ENCODE assay signal across 9 cellular contexts in the genomic region with DNA sequence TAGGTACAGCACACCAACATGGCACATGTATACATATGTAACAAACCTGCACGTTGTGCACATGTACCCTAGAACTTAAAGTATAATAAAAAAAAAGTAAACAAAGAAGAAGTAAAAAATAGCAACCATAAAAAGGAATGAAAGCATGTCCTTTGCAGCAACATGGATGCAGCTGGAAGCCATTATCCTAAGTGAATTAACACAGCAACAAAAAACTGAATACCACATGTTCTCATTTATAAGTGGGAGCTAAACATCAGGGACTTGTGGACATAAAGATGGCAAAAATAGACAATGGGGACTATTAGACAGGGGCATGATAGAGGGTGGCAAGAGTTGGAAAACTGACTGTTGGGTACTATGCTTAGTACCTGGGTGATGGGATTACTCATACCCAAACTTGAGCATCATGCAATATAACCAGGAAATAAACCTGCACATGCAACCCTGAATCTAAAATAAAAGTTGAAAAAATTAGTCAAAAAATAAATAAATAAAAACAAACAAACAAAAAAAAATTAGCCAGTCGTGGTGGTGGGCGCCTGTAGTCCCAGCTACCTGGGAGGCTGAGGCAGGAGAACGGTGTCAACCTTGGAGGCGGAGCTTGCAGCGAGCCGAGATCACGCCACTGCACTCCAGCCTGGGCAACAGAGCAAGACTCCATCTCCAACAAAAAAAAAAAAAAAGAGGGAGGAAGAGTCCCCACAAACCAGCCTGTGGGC. TPM values are rescaled to one million over a fixed set of nuclear protein-coding genes. Genes with fewer than 3 reads are reported as not detected.
DNase-seq lines count a peak whose midpoint lies in the region; ATAC-seq and TF ChIP-seq lines count a peak whose summit lies in the region.
"Not testable (repeated sequence)": the region's sequence is repeated elsewhere in the genome, so short reads cannot be mapped to it uniquely, and the experiment has no call there.
"Had no signal": no experiment of that assay in that cellular context is flagged by ENCODE, and none has a peak within 500 bp of the region (broad histone marks: within the 10 kb centered on the region; RNA-seq: fewer than 3 reads in every experiment).

No MANE protein-coding gene starts in this region.

- H3K36me3 ChIP-seq in GM23248 (ENCODE audit: low read depth); colonic mucosa; mucosa of rectum (ENCODE audit: control insufficient read depth in 2 of 2, insufficient read depth in 2 of 2, low read length in 2 of 2); gastrocnemius medialis; vagina: not testable (repeated sequence)

- H3K4me3 Mint-ChIP-seq in activated CD8-positive, alpha-beta T cell treated with anti-CD3 and anti-CD28 coated beads, Interleukin-2, amount 10 ng/mL, durations not matched to agents 7 days and 5 days: not testable (repeated sequence)

- H4K20me1 ChIP-seq in GM23248 (ENCODE audit: insufficient read depth): peaks cover 62% of the 10 kb centered on the region

- H3K4me1 Mint-ChIP-seq in activated CD8-positive, alpha-beta T cell treated with anti-CD3 and anti-CD28 coated beads, Interleukin-2, amount 10 ng/mL, durations not matched to agents 7 days and 5 days (ENCODE audit: low read depth): peaks cover 54% of the 10 kb centered on the region

- not testable (repeated sequence) for DNase-seq in GM23248; activated CD8-positive, alpha-beta T cell treated with anti-CD3 and anti-CD28 coated beads, Interleukin-2, amount 10 ng/mL, durations not matched to agents 7 days and 5 days; colonic mucosa; foreskin keratinocyte; gastrocnemius medialis; vagina (ENCODE audit: extremely low spot score in 2 of 2)
- DNase-seq in RPMI7951 (ENCODE audit: low read depth): peak; percentile 15

- H3K4me3 ChIP-seq in GM23248 (peak overlapping the region; percentile 18; the same call in 1 of the 2 replicates), vagina (peak overlapping the region in 1 of 2 donors; percentile 13)
- not testable (repeated sequence) for H3K4me3 ChIP-seq in colonic mucosa; mucosa of rectum (ENCODE audit: low read length in 2 of 2); gastrocnemius medialis

- WGBS in GM23248 (ENCODE audit: low coverage in 1 of 2, low lambda C conversion rate in 2 of 2, missing lambda C conversion rate in 2 of 2), 2 experiments: 47 to 55% methylated on average over 8 of the region's 8 CpGs

- TF ChIP-seq POLR2A in gastrocnemius medialis (IDR thresholded peaks at IDR 0.05); vagina (IDR thresholded peaks at IDR 0.05): not testable (repeated sequence)

- H3K36me3 Mint-ChIP-seq in activated CD8-positive, alpha-beta T cell treated with anti-CD3 and anti-CD28 coated beads, Interleukin-2, amount 10 ng/mL, durations not matched to agents 7 days and 5 days (ENCODE audit: low read depth): peaks cover 25% of the 10 kb centered on the region

- POLR2A ChIA-PET in activated CD8-positive, alpha-beta T cell treated with anti-CD3 and anti-CD28 coated beads, Interleukin-2, amount 10 ng/mL, durations not matched to agents 7 days and 5 days (lab: Charles Lee): not testable (repeated sequence)

- H3K4me2 ChIP-seq in GM23248 (ENCODE audit: unreplicated experiment): peak overlapping the region; percentile 75

- not testable (repeated sequence) for H3K27me3 ChIP-seq in GM23248 (replicated peaks; ENCODE audit: insufficient read depth); colonic mucosa; foreskin keratinocyte; mucosa of rectum (ENCODE audit: control insufficient read depth in 2 of 2, insufficient read depth in 2 of 2, low read length in 2 of 2); gastrocnemius medialis; vagina

- peak overlapping the region; percentile 52 for H3K27ac Mint-ChIP-seq in activated CD8-positive, alpha-beta T cell treated with anti-CD3 and anti-CD28 coated beads, Interleukin-2, amount 10 ng/mL, durations not matched to agents 7 days and 5 days

- intact Hi-C loops in colonic mucosa (cut with DNase I): loop anchor here (10.0 kb wide), 1 partner anchor 45 kb away; no protein-coding TSS in a partner anchor
- intact Hi-C loops in gastrocnemius medialis (cut with DNase I; ENCODE audit: low total_unique reads): loop anchor here (5.0 kb wide), 1 partner anchor 32 kb away; the partner anchor contains the start of gene GNB1
- intact Hi-C loops in vagina (cut with DNase I): loop anchor here (2.0 kb wide), 1 partner anchor 31 kb away; the partner anchor contains the start of gene GNB1

- H3K9ac ChIP-seq in GM23248: peak overlapping the region; percentile 67
- not testable (repeated sequence) for H3K9ac ChIP-seq in colonic mucosa (ENCODE audit: low read depth in 2 of 2, low read length in 2 of 2)
- peak overlapping the region in 1 of 2 donors; percentile 48 for H3K9ac ChIP-seq in mucosa of rectum (ENCODE audit: low read depth in 1 of 2, low read length in 2 of 2)

- peaks cover 68% of the 10 kb centered on the region for H3K4me1 ChIP-seq in GM23248 (ENCODE audit: insufficient read depth)
- peaks cover 20% of the 10 kb centered on the region for H3K4me1 ChIP-seq in colonic mucosa
- H3K4me1 ChIP-seq in foreskin keratinocyte: peaks cover 24% of the 10 kb centered on the region
- peaks cover 40 to 41% of the 10 kb centered on the region in 2 donors for H3K4me1 ChIP-seq in mucosa of rectum (ENCODE audit: control insufficient read depth in 2 of 2, insufficient read depth in 2 of 2, low read length in 2 of 2)
- H3K4me1 ChIP-seq in gastrocnemius medialis: peaks cover 61 to 64% of the 10 kb centered on the region in 2 donors
- peaks cover 89% of the 10 kb centered on the region for H3K4me1 ChIP-seq in vagina

- not testable (repeated sequence) for ATAC-seq in activated CD8-positive, alpha-beta T cell treated with anti-CD3 and anti-CD28 coated beads, Interleukin-2, amount 10 ng/mL, durations not matched to agents 7 days and 5 days; gastrocnemius medialis
- peak; percentile 41 for ATAC-seq in foreskin keratinocyte

- not testable (repeated sequence) for H3K27me3 Mint-ChIP-seq in activated CD8-positive, alpha-beta T cell treated with anti-CD3 and anti-CD28 coated beads, Interleukin-2, amount 10 ng/mL, durations not matched to agents 7 days and 5 days (ENCODE audit: low read depth)

- H3K9me2 ChIP-seq in GM23248 (ENCODE audit: insufficient read depth): not testable (repeated sequence)

- H3K79me2 ChIP-seq in GM23248 (ENCODE audit: insufficient read depth): peaks cover 100% of the 10 kb centered on the region

- H3K9me3 Mint-ChIP-seq in activated CD8-positive, alpha-beta T cell treated with anti-CD3 and anti-CD28 coated beads, Interleukin-2, amount 10 ng/mL, durations not matched to agents 7 days and 5 days (ENCODE audit: insufficient read depth): not testable (repeated sequence)

- peaks cover 59% of the 10 kb centered on the region for H3F3A ChIP-seq in GM23248 (ENCODE audit: insufficient read depth)

- CTCF ChIA-PET in activated CD8-positive, alpha-beta T cell treated with anti-CD3 and anti-CD28 coated beads, Interleukin-2, amount 10 ng/mL, durations not matched to agents 7 days and 5 days (lab: Charles Lee): not testable (repeated sequence)

- not testable (repeated sequence) for TF ChIP-seq CTCF in colonic mucosa (IDR thresholded peaks at IDR 0.05); foreskin keratinocyte (conservative IDR thresholded peaks at IDR 0.05); gastrocnemius medialis (IDR thresholded peaks at IDR 0.05 in 4 of 5, conservative IDR thresholded peaks at IDR 0.05 in 1 of 5); vagina (IDR thresholded peaks at IDR 0.05)

- H3K27ac ChIP-seq in GM23248: peak overlapping the region; percentile 86
- peak overlapping the region; percentile 83 for H3K27ac ChIP-seq in colonic mucosa
- H3K27ac ChIP-seq in foreskin keratinocyte: not testable (repeated sequence)
- peak overlapping the region; percentile 0 to 78 for H3K27ac ChIP-seq in mucosa of rectum (ENCODE audit: low read depth in 2 of 2, low read length in 2 of 2)
- peak overlapping the region; percentile 67 to 76 (median 74) for H3K27ac ChIP-seq in gastrocnemius medialis
- H3K27ac ChIP-seq in vagina: peak overlapping the region; percentile 82

- in situ Hi-C loops in GM23248 (cut with MboI); gastrocnemius medialis (cut with MboI; ENCODE audit: low sequenced_read_pairs in 4 of 4): not testable (repeated sequence)

- not testable (repeated sequence) for H2AFZ ChIP-seq in GM23248

- H3K9me3 ChIP-seq in GM23248 (ENCODE audit: low read depth); colonic mucosa; mucosa of rectum (ENCODE audit: control insufficient read depth in 2 of 2, low read length in 2 of 2); gastrocnemius medialis; vagina: not testable (repeated sequence)

RNA-seq across cellular contexts. Expression of gene GNB1, which starts 30.8 kb away (rescaled TPM):
- total RNA-seq in GM23248 (2014; rRNA removed; shearing (Covaris generic)): 87.6 and 97.7 TPM in 2 replicates
- polyA plus RNA-seq in GM23248 (2016; fragmentation: Nextera tagmentation; extraction: Ambion mirVana) (92.0 and 148 TPM in 2 replicates), foreskin keratinocyte (195 and 222 TPM in 2 replicates)
- 87.6 and 97.9 TPM in 2 replicates for total RNA-seq in RPMI7951 (2014; rRNA removed; shearing (Covaris generic))
- total RNA-seq in activated CD8-positive, alpha-beta T cell treated with anti-CD3 and anti-CD28 coated beads, Interleukin-2, amount 10 ng/mL, durations not matched to agents 7 days and 5 days: 100 to 1,000 TPM; 398 TPM
- total RNA-seq in colonic mucosa (100 to 1,000 TPM; 281 to 367 TPM), foreskin keratinocyte (251 and 257 TPM in 2 replicates), gastrocnemius medialis (10 to 100 TPM; 29.9 to 44.1 (median 37.2) TPM), vagina (159 TPM)

RNA-seq across cellular contexts. Expression of gene CALML6, which starts 54.9 kb away (rescaled TPM):
- total RNA-seq in GM23248 (2014; rRNA removed; shearing (Covaris generic)): 0.11 and 0.51 TPM in 2 replicates
- polyA plus RNA-seq in GM23248 (2016; fragmentation: Nextera tagmentation; extraction: Ambion mirVana) (not detected in 2 replicates), foreskin keratinocyte (0.06 and 0.15 TPM in 2 replicates)
- total RNA-seq in RPMI7951 (2014; rRNA removed; shearing (Covaris generic)): not detected in 2 replicates
- under 1 TPM; 0.21 to 0.42 TPM for total RNA-seq in activated CD8-positive, alpha-beta T cell treated with anti-CD3 and anti-CD28 coated beads, Interleukin-2, amount 10 ng/mL, durations not matched to agents 7 days and 5 days
- total RNA-seq in colonic mucosa (under 1 TPM in 1 of 2 donors, not detected in 1; 0.17 TPM), foreskin keratinocyte (0.10 TPM in 1 of 2 replicates, not detected in the other), gastrocnemius medialis (1 to 10 TPM in 2 of 4 donors, not detected in 2; 4.8 to 7.0 TPM), vagina (0.49 TPM)
- total RNA-seq: lung microvascular endothelial cell had no signal

RNA-seq across cellular contexts. Expression of gene TMEM52, which starts 58.9 kb away (rescaled TPM):
- total RNA-seq in GM23248 (2014; rRNA removed; shearing (Covaris generic)): not detected in 2 replicates
- polyA plus RNA-seq in GM23248 (2016; fragmentation: Nextera tagmentation; extraction: Ambion mirVana) (0.28 and 0.40 TPM in 2 replicates), foreskin keratinocyte (1.5 and 1.8 TPM in 2 replicates)
- 0.39 and 0.48 TPM in 2 replicates for total RNA-seq in RPMI7951 (2014; rRNA removed; shearing (Covaris generic))
- total RNA-seq in activated CD8-positive, alpha-beta T cell treated with anti-CD3 and anti-CD28 coated beads, Interleukin-2, amount 10 ng/mL, durations not matched to agents 7 days and 5 days: under 1 TPM in 1 of 2 experiments, not detected in 1; 0.70 TPM
- total RNA-seq in colonic mucosa (1 to 10 TPM; 3.5 to 9.8 TPM), foreskin keratinocyte (0.82 and 1.8 TPM in 2 replicates), gastrocnemius medialis (100 to 1,000 TPM in 1 of 4 donors, 10 to 100 TPM in 3; 43.3 to 155 (median 67.2) TPM), vagina (5.9 TPM)
